Comparison of ENCODE assay signal across 10 cellular contexts in the genomic region with DNA sequence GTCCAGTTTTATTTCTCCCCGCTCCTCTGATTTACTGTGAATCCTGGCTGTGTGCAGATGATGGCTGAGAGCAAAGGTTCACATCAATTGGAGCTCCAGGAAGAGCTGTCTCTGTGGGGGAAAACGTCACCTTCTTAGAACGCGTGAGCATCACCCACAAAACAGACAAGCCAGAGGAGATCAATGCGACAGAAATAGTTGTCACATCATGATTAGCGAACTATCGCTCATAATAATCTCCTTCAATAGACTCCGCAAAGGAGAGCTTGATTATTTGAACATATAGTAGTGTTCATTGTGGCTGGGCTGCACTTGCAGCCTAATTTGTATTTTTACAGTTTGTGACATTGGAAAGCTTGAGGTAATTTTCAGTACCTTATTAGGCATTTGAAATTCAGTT.
"Had no signal": no experiment of that assay in that cellular context is flagged by ENCODE, and none has a peak within 500 bp of the region (broad histone marks: within the 10 kb centered on the region; RNA-seq: fewer than 3 reads in every experiment).

No MANE protein-coding gene starts in this region.

- H3K4me3 Mint-ChIP-seq: HFFc6, IgD-negative memory B cell had no signal

- H3K36me3 Mint-ChIP-seq: IgD-negative memory B cell had no signal

- H3K27ac ChIP-seq: GM23248, HL-60 had no signal

- H3K9me3 ChIP-seq: HAP-1 had no signal

- H3K4me3 ChIP-seq: GM23248, HAP-1 had no signal

- DNase-seq: GM23248, GOT3, H7, HFFc6, KBM-7 had no signal

- H2AFZ ChIP-seq: GM23248 had no signal

- H3K36me3 ChIP-seq: HAP-1 had no signal

- H3K4me1 Mint-ChIP-seq: IgD-negative memory B cell had no signal

- H3K27ac Mint-ChIP-seq: HFFc6, IgD-negative memory B cell had no signal

- ATAC-seq: HCT116, HepG2 had no signal

- H3K9ac ChIP-seq: GM23248 had no signal

- H3K4me1 ChIP-seq: HAP-1 had no signal
